25 cellular contexts compared by ENCODE assay signal in genomic region chr13:91409661-91410060, GRCh38.
"Had no signal": no experiment of that assay in that cellular context is flagged by ENCODE, and none has a peak within 500 bp of the region (broad histone marks: within the 10 kb centered on the region; RNA-seq: fewer than 3 reads in every experiment).

No MANE protein-coding gene starts in this region.

- H3K27ac Mint-ChIP-seq: memory B cell; naive thymus-derived CD4-positive, alpha-beta T cell; natural killer cell treated with Interleukin-12 subunit alpha and Interleukin-12 subunit beta and Interleukin-15 and Interleukin-18, amount 100 ng/mL, for 72 hours; stimulated activated effector memory CD8-positive, alpha-beta T cell treated with anti-CD3 and anti-CD28 coated beads, Interleukin-12 subunit alpha, Interleukin-12 subunit beta, amount 100 ng/mL, for 72 hours; stimulated activated naive CD8-positive, alpha-beta T cell treated with anti-CD3 and anti-CD28 coated beads, Interleukin-15, Interleukin-2, amounts not matched to agents 100 ng/mL and 50 ng/mL, for 24 hours had no signal

- H3K36me3 Mint-ChIP-seq: natural killer cell treated with Interleukin-12 subunit alpha and Interleukin-12 subunit beta and Interleukin-15 and Interleukin-18, amount 100 ng/mL, for 72 hours; stimulated activated effector memory CD8-positive, alpha-beta T cell treated with anti-CD3 and anti-CD28 coated beads, Interleukin-12 subunit alpha, Interleukin-12 subunit beta, amount 100 ng/mL, for 72 hours had no signal

- ATAC-seq: left cardiac atrium; left lung; mucosa of descending colon; naive thymus-derived CD4-positive, alpha-beta T cell; natural killer cell treated with Interleukin-12 subunit alpha and Interleukin-12 subunit beta and Interleukin-15 and Interleukin-18, amount 100 ng/mL, for 72 hours; pancreas; right cardiac atrium; sciatic nerve; stimulated activated effector memory CD8-positive, alpha-beta T cell treated with anti-CD3 and anti-CD28 coated beads, Interleukin-12 subunit alpha, Interleukin-12 subunit beta, amount 100 ng/mL, for 72 hours; upper lobe of right lung had no signal

- H3K9me3 Mint-ChIP-seq: natural killer cell treated with Interleukin-12 subunit alpha and Interleukin-12 subunit beta and Interleukin-15 and Interleukin-18, amount 100 ng/mL, for 72 hours; stimulated activated effector memory CD8-positive, alpha-beta T cell treated with anti-CD3 and anti-CD28 coated beads, Interleukin-12 subunit alpha, Interleukin-12 subunit beta, amount 100 ng/mL, for 72 hours; stimulated activated naive CD8-positive, alpha-beta T cell treated with anti-CD3 and anti-CD28 coated beads, Interleukin-15, Interleukin-2, amounts not matched to agents 100 ng/mL and 50 ng/mL, for 24 hours had no signal

- H3K4me3 Mint-ChIP-seq: memory B cell; naive thymus-derived CD4-positive, alpha-beta T cell; natural killer cell treated with Interleukin-12 subunit alpha and Interleukin-12 subunit beta and Interleukin-15 and Interleukin-18, amount 100 ng/mL, for 72 hours; neural crest cell; stimulated activated effector memory CD8-positive, alpha-beta T cell treated with anti-CD3 and anti-CD28 coated beads, Interleukin-12 subunit alpha, Interleukin-12 subunit beta, amount 100 ng/mL, for 72 hours; stimulated activated naive CD8-positive, alpha-beta T cell treated with anti-CD3 and anti-CD28 coated beads, Interleukin-15, Interleukin-2, amounts not matched to agents 100 ng/mL and 50 ng/mL, for 24 hours had no signal

- DNase-seq: hippocampal formation; kidney glomerular epithelial cell; left cardiac atrium; left lung; midbrain; mucosa of descending colon; naive thymus-derived CD4-positive, alpha-beta T cell; nucleus accumbens; pancreas; posterior cingulate gyrus; retina; right cardiac atrium; stimulated activated CD4-positive, alpha-beta T cell treated with anti-CD3 and anti-CD28 coated beads, Interleukin-12 subunit alpha, Interleukin-12 subunit beta, amount 100 ng/mL, for 4 hours; stimulated activated CD4-positive, alpha-beta T cell treated with anti-CD3 and anti-CD28 coated beads, Interleukin-15, amount 100 ng/mL, for 24 hours; stimulated activated CD4-positive, alpha-beta T cell treated with anti-CD3 and anti-CD28 coated beads, Interleukin-4, amount 100 ng/mL, for 24 hours; stimulated activated naive CD4-positive, alpha-beta T cell; tibial artery; trophoblast cell; upper lobe of right lung had no signal
